19 cellular contexts compared by ENCODE assay signal in genomic region chr4:8332038-8332857, GRCh38.
DNase-seq lines count a peak whose midpoint lies in the region; ATAC-seq and TF ChIP-seq lines count a peak whose summit lies in the region.
"Had no signal": no experiment of that assay in that cellular context is flagged by ENCODE, and none has a peak within 500 bp of the region (broad histone marks: within the 10 kb centered on the region; RNA-seq: fewer than 3 reads in every experiment).

No MANE protein-coding gene starts in this region.

- no peaks in the 10 kb centered on the region for H3K36me3 Mint-ChIP-seq in activated T-cell treated with anti-CD3 and anti-CD28 coated beads, Interleukin-2, amount 50 U/mL, for 4 hours (ENCODE audit: insufficient read depth)
- no peaks in the 10 kb centered on the region for H3K36me3 Mint-ChIP-seq in mesothelial cell of epicardium
- H3K36me3 Mint-ChIP-seq in CD4-positive, alpha-beta memory T cell, result no peaks in the 10 kb centered on the region

- TF ChIP-seq POLR2A in suprapubic skin (IDR thresholded peaks at IDR 0.05), result no peak

- no peak for TF ChIP-seq EP300 in suprapubic skin (IDR thresholded peaks at IDR 0.05)

- H3K27me3 ChIP-seq in WERI-Rb-1 (ENCODE audit: insufficient read depth, low read depth, severe bottlenecking) (no peaks in the 10 kb centered on the region), suprapubic skin (no peaks in the 10 kb centered on the region)
- H3K27me3 ChIP-seq in CD4-positive, alpha-beta memory T cell (ENCODE audit: insufficient read depth, low read length), result no peaks in the 10 kb centered on the region

- peak; percentile 8 for DNase-seq in activated T-cell treated with anti-CD3 and anti-CD28 coated beads, Interleukin-2, amount 50 U/mL, for 1 hour
- DNase-seq in activated T-cell treated with anti-CD3 and anti-CD28 coated beads, Interleukin-2, amount 50 U/mL, for 4 hours, result no peak
- DNase-seq in WERI-Rb-1 (peak; percentile 2), mesothelial cell of epicardium (ENCODE audit: low spot score in 2 of 2, unreplicated experiment in 2 of 2) (peak; percentile 1 to 26), suprapubic skin (ENCODE audit: low spot score in 2 of 2) (peak; percentile 40 to 53), NCI-H1694 (lab: John Stamatoyannopoulos, UW) (no peak), NCI-H1092 treated with DMSO at 0.1 percent for 48 hours (lab: John Stamatoyannopoulos, UW) (no peak)
- DNase-seq in CD4-positive, alpha-beta memory T cell, result no peak
- DNase-seq: 8988T, C1 segment of cervical spinal cord, DND-41, GM23248, HCEC 1CT, MV-4-11, NCI-H1417 treated with DMSO at 0.1 percent for 48 hours, NCI-H2029 treated with DMSO at 0.1 percent for 48 hours, NCI-H510A treated with DMSO at 0.1 percent for 48 hours, NCI-H82, SHP77 had no signal

- intact Hi-C loops in CD4-positive, alpha-beta memory T cell (cut with micrococcal nuclease), result no loop called here

- H3K27ac ChIP-seq in WERI-Rb-1, result no peak overlapping the region
- H3K27ac ChIP-seq in suprapubic skin, result no peak overlapping the region
- H3K27ac ChIP-seq in CD4-positive, alpha-beta memory T cell (ENCODE audit: low read depth, low read length), result no peak overlapping the region
- H3K27ac ChIP-seq: GM23248 had no signal

- H3K4me1 Mint-ChIP-seq in activated T-cell treated with anti-CD3 and anti-CD28 coated beads, Interleukin-2, amount 50 U/mL, for 4 hours (ENCODE audit: low read depth), result no peaks in the 10 kb centered on the region
- H3K4me1 Mint-ChIP-seq in mesothelial cell of epicardium, result no peaks in the 10 kb centered on the region
- no peaks in the 10 kb centered on the region for H3K4me1 Mint-ChIP-seq in CD4-positive, alpha-beta memory T cell

- no peak overlapping the region for H3K27ac Mint-ChIP-seq in mesothelial cell of epicardium
- no peak overlapping the region for H3K27ac Mint-ChIP-seq in CD4-positive, alpha-beta memory T cell

- peaks cover 3% of the 10 kb centered on the region for H3K4me1 ChIP-seq in suprapubic skin
- H3K4me1 ChIP-seq in CD4-positive, alpha-beta memory T cell (ENCODE audit: insufficient read depth, low read length), result no peaks in the 10 kb centered on the region

- WGBS in suprapubic skin, result 85% methylated on average over 10 of the region's 12 CpGs

- POLR2A ChIA-PET in CD4-positive, alpha-beta memory T cell (lab: Charles Lee; ENCODE audit: partially characterized antibody), result no interaction called here

- peaks cover 21% of the 10 kb centered on the region for H3K9me3 Mint-ChIP-seq in activated T-cell treated with anti-CD3 and anti-CD28 coated beads, Interleukin-2, amount 50 U/mL, for 4 hours
- H3K9me3 Mint-ChIP-seq in mesothelial cell of epicardium, result peaks cover 12% of the 10 kb centered on the region
- H3K9me3 Mint-ChIP-seq in CD4-positive, alpha-beta memory T cell, result peaks cover 5 to 26% (median 17%) of the 10 kb centered on the region in 8 donors

- H3K4me3 ChIP-seq in WERI-Rb-1 (ENCODE audit: low read depth, low read length) (no peak overlapping the region), suprapubic skin (no peak overlapping the region)
- no peak overlapping the region for H3K4me3 ChIP-seq in CD4-positive, alpha-beta memory T cell (ENCODE audit: low read length in 2 of 2)
- H3K4me3 ChIP-seq: GM23248 had no signal

- ATAC-seq in activated T-cell treated with anti-CD3 and anti-CD28 coated beads, Interleukin-2, amount 50 U/mL, for 4 hours, result no peak

- H3K9me3 ChIP-seq in WERI-Rb-1 (ENCODE audit: severe bottlenecking), result peaks cover 7% of the 10 kb centered on the region
- no peaks in the 10 kb centered on the region for H3K9me3 ChIP-seq in suprapubic skin
- H3K9me3 ChIP-seq in CD4-positive, alpha-beta memory T cell (ENCODE audit: control insufficient read depth in 1 of 2, low read length in 2 of 2), result no peaks in the 10 kb centered on the region

- no peak overlapping the region for H3K4me3 Mint-ChIP-seq in activated T-cell treated with anti-CD3 and anti-CD28 coated beads, Interleukin-2, amount 50 U/mL, for 4 hours
- no peak overlapping the region for H3K4me3 Mint-ChIP-seq in mesothelial cell of epicardium
- no peak overlapping the region for H3K4me3 Mint-ChIP-seq in CD4-positive, alpha-beta memory T cell

- TF ChIP-seq CTCF in WERI-Rb-1 (IDR thresholded peaks at IDR 0.05; ENCODE audit: low read depth, low read length) (no peak), mesothelial cell of epicardium (IDR thresholded peaks at IDR 0.05; ENCODE audit: unreplicated experiment) (no peak), suprapubic skin (IDR thresholded peaks at IDR 0.05) (no peak)

- CTCF ChIA-PET in CD4-positive, alpha-beta memory T cell (lab: Charles Lee; ENCODE audit: partially characterized antibody), result no interaction called here

- H3K27me3 Mint-ChIP-seq in activated T-cell treated with anti-CD3 and anti-CD28 coated beads, Interleukin-2, amount 50 U/mL, for 4 hours (ENCODE audit: low read depth), result no peaks in the 10 kb centered on the region
- no peaks in the 10 kb centered on the region for H3K27me3 Mint-ChIP-seq in mesothelial cell of epicardium (ENCODE audit: low read depth)
- H3K27me3 Mint-ChIP-seq in CD4-positive, alpha-beta memory T cell, result no peaks in the 10 kb centered on the region

- H3K36me3 ChIP-seq in WERI-Rb-1 (no peaks in the 10 kb centered on the region), suprapubic skin (no peaks in the 10 kb centered on the region)
- no peaks in the 10 kb centered on the region for H3K36me3 ChIP-seq in CD4-positive, alpha-beta memory T cell (ENCODE audit: insufficient read depth, low read length)

Comparison
In these comparisons a context has a peak if more than half of its experiments do, and no peak if none do; other contexts are left out.
1. DNase-seq: peak in activated T-cell treated with anti-CD3 and anti-CD28 coated beads, Interleukin-2, amount 50 U/mL, for 1 hour (single experiment), WERI-Rb-1 (single experiment), mesothelial cell of epicardium (2 of 2) and suprapubic skin (2 of 2); none in activated T-cell treated with anti-CD3 and anti-CD28 coated beads, Interleukin-2, amount 50 U/mL, for 4 hours (single experiment), NCI-H1694 (single experiment), CD4-positive, alpha-beta memory T cell (0 of 5) and NCI-H1092 treated with DMSO at 0.1 percent for 48 hours (single experiment).